Comparison of ENCODE assay signal across 11 cellular contexts in the genomic region with DNA sequence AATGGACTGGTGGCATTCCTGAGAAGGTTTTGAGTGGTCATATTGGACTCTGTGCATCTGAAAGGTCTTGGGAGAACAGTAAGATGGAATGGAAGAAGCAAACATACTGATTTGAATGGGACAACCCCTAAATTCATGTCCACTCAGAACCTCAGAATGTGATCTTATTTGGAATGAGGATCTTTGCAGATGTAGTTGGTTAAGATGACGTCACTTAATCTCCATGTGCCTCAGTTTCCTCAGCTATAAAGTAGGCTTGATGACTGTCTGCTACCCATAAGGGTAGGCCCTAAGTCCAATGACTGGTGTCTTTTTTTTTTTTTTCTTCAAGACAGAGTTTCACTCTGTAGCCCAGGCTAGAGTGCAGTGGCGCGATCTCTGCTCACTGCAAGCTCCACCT.
"Had no signal": no experiment of that assay in that cellular context is flagged by ENCODE, and none has a peak within 500 bp of the region (broad histone marks: within the 10 kb centered on the region; RNA-seq: fewer than 3 reads in every experiment).

No MANE protein-coding gene starts in this region.

- DNase-seq: GOT3, H7, H9, HCEC 1CT had no signal

- H3K27ac Mint-ChIP-seq: GM23338, HFFc6 had no signal

- ATAC-seq: GM23338, HCT116 had no signal

- H3K36me3 ChIP-seq: HAP-1 had no signal

- H2AFZ ChIP-seq: GM23248 had no signal

- H3K9me3 Mint-ChIP-seq: HFFc6 had no signal

- H3K4me2 ChIP-seq: GM23338 had no signal

- H3K4me1 ChIP-seq: HAP-1 had no signal

- H3K27ac ChIP-seq: GM23248 had no signal

- FAIRE-seq: H1, H54 had no signal

- H3K9me3 ChIP-seq: HAP-1 had no signal

- H3K4me3 Mint-ChIP-seq: GM23338, H9, HFFc6 had no signal

- H3K9ac ChIP-seq: GM23248 had no signal

- H3K4me3 ChIP-seq: GM23248, GM23338, HAP-1 had no signal
